Comparison of ENCODE assay signal across 19 cellular contexts in genomic region chr1:86339421-86339820, GRCh38. TPM values are rescaled to one million over a fixed set of nuclear protein-coding genes. Genes with fewer than 3 reads are reported as not detected.
DNase-seq lines count a peak whose midpoint lies in the region; ATAC-seq, FAIRE-seq and TF ChIP-seq lines count a peak whose summit lies in the region.
"Had no signal": no experiment of that assay in that cellular context is flagged by ENCODE, and none has a peak within 500 bp of the region (broad histone marks: within the 10 kb centered on the region; RNA-seq: fewer than 3 reads in every experiment).

No MANE protein-coding gene starts in this region.

- no peak for TF ChIP-seq RAD21 in K562 (CRISPR knock-in tag; conservative IDR thresholded peaks at IDR 0.05 in 1 of 2, IDR thresholded peaks at IDR 0.05 in 1 of 2)

- in situ Hi-C loops in K562 (cut with MboI) = no loop called here

- POLR2A ChIA-PET in K562 (lab: Yijun Ruan, JAX) = no interaction called here

- no peaks in the 10 kb centered on the region for H3K79me2 ChIP-seq in K562 (ENCODE audit: control insufficient read depth, insufficient read depth, low read length)

- peak; percentile 30 for DNase-seq in Right ventricle myocardium superior
- no peak for DNase-seq in left cardiac atrium
- peak; percentile 2 for DNase-seq in RPMI8226
- DNase-seq in K562 (ENCODE audit: extremely low read depth in 1 of 4, low spot score in 3 of 4) = no peak
- DNase-seq in NCI-H1092 treated with DMSO at 0.1 percent for 48 hours (lab: John Stamatoyannopoulos, UW) = no peak
- DNase-seq in NCI-H187 treated with DMSO at 0.1 percent for 48 hours (lab: John Stamatoyannopoulos, UW) = no peak
- DNase-seq: 8988T; activated CD4-positive, alpha-beta memory T cell treated with anti-CD3 and anti-CD28 coated beads for 36 hours; activated naive CD8-positive, alpha-beta T cell treated with anti-CD3 and anti-CD28 coated beads, Interleukin-2, amount 50 U/mL, for 24 hours; activated T-cell treated with anti-CD3 and anti-CD28 coated beads, Interleukin-2, amount 50 U/mL, for 48 hours; kidney glomerular epithelial cell; MG63; NCI-H524 treated with DMSO at 0.1 percent for 48 hours; PC-9; stimulated activated naive CD8-positive, alpha-beta T cell treated with anti-CD3 and anti-CD28 coated beads, Interleukin-15, amount 100 ng/mL, for 72 hours; WERI-Rb-1 had no signal

- FAIRE-seq in K562 (lab: Jason Lieb, UNC) = no peak

- CTCF ChIA-PET in K562 (lab: Yijun Ruan, JAX; ENCODE audit: low intra/inter-chr PET ratio) = no interaction called here

- H3K4me3 ChIP-seq in K562 = no peak overlapping the region
- H3K4me3 ChIP-seq in thymus (ENCODE audit: low read length) = no peak overlapping the region
- H3K4me3 ChIP-seq: MG63, PC-9 had no signal

- intact Hi-C loops in Right ventricle myocardium superior (cut with DNase I) (no loop called here), left cardiac atrium (cut with DNase I) (no loop called here), K562 (cut with micrococcal nuclease) (no loop called here)

- H3K36me3 ChIP-seq in K562 (ENCODE audit: control insufficient read depth, insufficient read depth, low read length) = no peaks in the 10 kb centered on the region
- H3K36me3 ChIP-seq in thymus (ENCODE audit: control insufficient read depth, insufficient read depth) = no peaks in the 10 kb centered on the region
- H3K36me3 ChIP-seq: MG63, WERI-Rb-1 had no signal

- no peak for TF ChIP-seq POLR2A in K562 (conservative IDR thresholded peaks at IDR 0.05)

- peak overlapping the region; percentile 20; the same call in 1 of the 2 replicates for H2AFZ ChIP-seq in K562 (ENCODE audit: low read depth, low read length)
- H2AFZ ChIP-seq: PC-9 had no signal

- H3K27me3 ChIP-seq in K562 (ENCODE audit: control insufficient read depth in 2 of 2, insufficient read depth in 2 of 2, low read length in 2 of 2) (no peaks in the 10 kb centered on the region), thymus (ENCODE audit: control insufficient read depth, insufficient read depth) (no peaks in the 10 kb centered on the region)
- H3K27me3 ChIP-seq: MG63 had no signal

- no peak for TF ChIP-seq EP300 in K562 (IDR thresholded peaks at IDR 0.05; ENCODE audit: low read length)

- TF ChIP-seq CTCF in K562 (IDR thresholded peaks at IDR 0.05 in 2 of 3, conservative IDR thresholded peaks at IDR 0.05 in 1 of 3; ENCODE audit: insufficient read depth in 2 of 3, low read depth in 1 of 3, low read length in 3 of 3) = no peak

- no TSS peak for BruUV-seq in K562 (replicated peaks; lab: Mats Ljungman, UMichigan)

- H4K20me1 ChIP-seq in K562 (replicated peaks; ENCODE audit: control insufficient read depth, insufficient read depth, low read length) = no peaks in the 10 kb centered on the region

- ATAC-seq in Right ventricle myocardium superior (ENCODE audit: poor library complexity) (no peak), left cardiac atrium (no peak), K562 (peak; percentile 27; the same call in 1 of the 3 replicates), GM21737 (IDR thresholded peaks at IDR 0.05; ENCODE audit: unreplicated experiment) (no peak)
- ATAC-seq: activated naive CD8-positive, alpha-beta T cell treated with anti-CD3 and anti-CD28 coated beads, Interleukin-2, amount 50 U/mL, for 24 hours; stimulated activated naive CD8-positive, alpha-beta T cell treated with anti-CD3 and anti-CD28 coated beads, Interleukin-15, amount 100 ng/mL, for 72 hours had no signal

- H3K27ac ChIP-seq in K562 (ENCODE audit: extremely low read depth, low read depth, low read length) = no peak overlapping the region
- peak overlapping the region; percentile 49 for H3K27ac ChIP-seq in thymus (ENCODE audit: low read depth)
- H3K27ac ChIP-seq: C4-2B, PC-9, WERI-Rb-1 had no signal

- no peak overlapping the region for H3K9ac ChIP-seq in K562 (ENCODE audit: insufficient read depth in 1 of 2, low read depth in 2 of 2, low read length in 2 of 2)

- 7% methylated on average over 6 of the region's 7 CpGs for WGBS in K562 (ENCODE audit: insufficient coverage, low coverage, missing lambda C conversion rate)
- WGBS in thymus = 76% methylated on average over 7 of the region's 7 CpGs

- H3K4me1 ChIP-seq in K562 (replicated peaks in 1 of 2; ENCODE audit: control insufficient read depth in 2 of 2, insufficient read depth in 2 of 2, low read length in 2 of 2) = no peaks in the 10 kb centered on the region
- H3K4me1 ChIP-seq in thymus (ENCODE audit: control insufficient read depth, insufficient read depth, low read length) = no peaks in the 10 kb centered on the region

- H3K9me3 ChIP-seq in K562 (replicated peaks; ENCODE audit: control insufficient read depth, insufficient read depth, low read depth, low read length) (no peaks in the 10 kb centered on the region), thymus (ENCODE audit: control insufficient read depth) (no peaks in the 10 kb centered on the region)
- H3K9me3 ChIP-seq: MG63 had no signal

- no peak overlapping the region for H3K4me2 ChIP-seq in K562 (ENCODE audit: insufficient read depth, low read length)
- H3K4me2 ChIP-seq: PC-9 had no signal

- no peaks in the 10 kb centered on the region for H3K9me1 ChIP-seq in K562 (ENCODE audit: control insufficient read depth, insufficient read depth, low read length)

TF ChIP-seq in K562, 482 proteins besides CTCF, POLR2A, EP300 and RAD21 (continues in another document):
- TF ChIP-seq ZNF518B (CRISPR knock-in tag; IDR thresholded peaks at IDR 0.05) = no peak
- TF ChIP-seq WHSC1 (IDR thresholded peaks at IDR 0.05; ENCODE audit: low read length) = no peak
- TF ChIP-seq ZNF436 (CRISPR knock-in tag; IDR thresholded peaks at IDR 0.05) = no peak

RNA-seq across cellular contexts. Expression of gene ODF2L, which starts 56.7 kb away (rescaled TPM):
- total RNA-seq in Right ventricle myocardium superior (4.9 TPM), left cardiac atrium (10 to 100 TPM; 13.0 TPM), K562 (2014; rRNA removed) (2.4 and 3.3 TPM in 2 replicates), K562 (2014; rRNA removed; fragmentation: Illumina TruSeq; extraction: Trizol) (4.7 and 6.1 TPM in 2 replicates), K562 (2015; rRNA removed; fragmentation: Illumina TruSeq; extraction: Trizol) (4.4 and 5.9 TPM in 2 replicates), K562 (2021) (5.4 and 6.0 TPM in 2 replicates)
- total RNA-seq in K562 (2011; cell fraction: chromatin; rRNA removed; ENCODE audit: low replicate concordance) = 2.8 and 11.8 TPM in 2 replicates
- total RNA-seq in K562 (2011; cell fraction: nucleolus; rRNA removed) = 0.67 and 2.5 TPM in 2 replicates
- 4.9 TPM in 2 replicates for total RNA-seq in K562 (2011; cell fraction: nucleoplasm; rRNA removed)
- polyA plus RNA-seq in K562 (2011; rRNA removed) (1.3 and 3.4 TPM in 2 replicates), K562 (2014; fragmentation: Illumina TruSeq; extraction: Trizol) (3.3 and 5.6 TPM in 2 replicates), K562 (2014; fragmentation: Nextera tagmentation; extraction: Ambion mirVana) (1 to 10 TPM; 2.2 to 3.3 TPM), K562 (2014; rRNA removed) (3.8 and 4.7 TPM in 2 replicates), thymus (131 TPM)
- 0.41 and 0.45 TPM in 2 replicates for polyA plus RNA-seq in K562 (2011; cell fraction: cytosol; rRNA removed)
- 1.5 and 2.0 TPM in 2 replicates for polyA plus RNA-seq in K562 (2011; cell fraction: nucleus; rRNA removed)
- 2.7 and 3.4 TPM in 2 replicates for polyA plus RNA-seq in K562 (2012)
- 1.4 and 1.9 TPM in 2 replicates for polyA minus RNA-seq in K562 (2011; rRNA and poly(A)+ RNA removed)
- 0.55 and 2.0 TPM in 2 replicates for polyA minus RNA-seq in K562 (2011; cell fraction: cytosol; rRNA and poly(A)+ RNA removed)
- 2.3 and 3.6 TPM in 2 replicates for polyA minus RNA-seq in K562 (2011; cell fraction: nucleus; rRNA and poly(A)+ RNA removed)

Comparison
In these comparisons a context has a peak if more than half of its experiments do, and no peak if none do; other contexts are left out.
1. DNase-seq: peak in Right ventricle myocardium superior (single experiment) and RPMI8226 (single experiment); none in left cardiac atrium (single experiment), K562 (0 of 4), NCI-H1092 treated with DMSO at 0.1 percent for 48 hours (single experiment) and NCI-H187 treated with DMSO at 0.1 percent for 48 hours (single experiment).